In the genomic region with DNA sequence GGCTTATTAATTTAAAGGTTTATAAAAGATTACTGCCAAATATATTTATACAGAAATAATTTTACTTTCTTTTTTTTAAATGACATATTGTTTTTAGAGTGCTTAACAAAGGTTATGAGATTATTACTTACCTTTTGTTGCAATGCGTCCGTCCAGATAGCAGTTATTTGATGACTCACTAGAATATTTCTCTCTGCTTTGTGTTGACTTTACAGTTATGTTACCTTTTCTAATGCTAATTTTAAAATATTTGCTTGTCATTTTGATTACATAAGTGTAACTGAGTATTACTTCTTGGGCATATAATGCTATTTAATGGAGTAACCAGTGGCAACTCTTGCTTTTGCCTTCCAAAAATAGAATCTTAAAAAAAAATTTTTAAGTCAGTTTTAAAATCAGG, we compare ENCODE assay signal across 1 cellular context.
TF ChIP-seq lines count a peak whose summit lies in the region.

No MANE protein-coding gene starts in this region.

TF ChIP-seq in HepG2, 621 proteins besides CTCF, POLR2A, EP300 and RAD21 (continued from another document):
- peak in 1 of 2 experiments; percentile 23; a peak in 2 of 4 replicates for TF ChIP-seq MAFK (conservative IDR thresholded peaks at IDR 0.05 in 1 of 2, IDR thresholded peaks at IDR 0.05 in 1 of 2; ENCODE audit: low read length in 2 of 2)
